Comparison of ENCODE assay signal across 10 cellular contexts in genomic region chr21:31182231-31183129, GRCh38.
DNase-seq lines count a peak whose midpoint lies in the region; ATAC-seq lines count a peak whose summit lies in the region.
"Had no signal": no experiment of that assay in that cellular context is flagged by ENCODE, and none has a peak within 500 bp of the region (broad histone marks: within the 10 kb centered on the region; RNA-seq: fewer than 3 reads in every experiment).

No MANE protein-coding gene starts in this region.

- H3K27me3 Mint-ChIP-seq in activated T-cell treated with anti-CD3 and anti-CD28 coated beads, Interleukin-2, amount 50 U/mL, for 72 hours (ENCODE audit: low read depth) = no peaks in the 10 kb centered on the region
- H3K27me3 Mint-ChIP-seq in natural killer cell treated with Interleukin-12 subunit alpha and Interleukin-12 subunit beta and Interleukin-15 and Interleukin-18, amount 100 ng/mL, for 72 hours = no peaks in the 10 kb centered on the region
- no peaks in the 10 kb centered on the region for H3K27me3 Mint-ChIP-seq in stimulated activated memory B cell treated with anti-CD40 and anti-IgM and Interleukin-4, amounts not matched to agents 10 μg/mL and 1 μg/mL and 100 μg/mL, for 72 hours
- H3K27me3 Mint-ChIP-seq: brain had no signal

- H3K27ac Mint-ChIP-seq in activated T-cell treated with anti-CD3 and anti-CD28 coated beads, Interleukin-2, amount 50 U/mL, for 72 hours = peak overlapping the region; percentile 98
- H3K27ac Mint-ChIP-seq in natural killer cell treated with Interleukin-12 subunit alpha and Interleukin-12 subunit beta and Interleukin-15 and Interleukin-18, amount 100 ng/mL, for 72 hours = peak overlapping the region in 1 of 2 donors; percentile 63
- no peak overlapping the region for H3K27ac Mint-ChIP-seq in stimulated activated memory B cell treated with anti-CD40 and anti-IgM and Interleukin-4, amounts not matched to agents 10 μg/mL and 1 μg/mL and 100 μg/mL, for 72 hours

- peak; percentile 55 to 59 for ATAC-seq in activated CD4-positive, CD25-positive, alpha-beta regulatory T cell treated with anti-CD3 and anti-CD28 coated beads, Interleukin-2, amount 50 U/mL, for 24 hours
- ATAC-seq in activated T-cell treated with anti-CD3 and anti-CD28 coated beads, Interleukin-2, amount 50 U/mL, for 72 hours (replicated peaks in 1 of 2) = peak; percentile 67 to 70
- ATAC-seq in natural killer cell treated with Interleukin-12 subunit alpha and Interleukin-12 subunit beta and Interleukin-15 and Interleukin-18, amount 100 ng/mL, for 72 hours = peak; percentile 38 to 48
- peak; percentile 12 for ATAC-seq in stimulated activated memory B cell treated with anti-CD40 and anti-IgM and Interleukin-4, amounts not matched to agents 10 μg/mL and 1 μg/mL and 100 μg/mL, for 72 hours

- no peaks in the 10 kb centered on the region for H3K9me3 Mint-ChIP-seq in activated T-cell treated with anti-CD3 and anti-CD28 coated beads, Interleukin-2, amount 50 U/mL, for 72 hours
- H3K9me3 Mint-ChIP-seq in natural killer cell treated with Interleukin-12 subunit alpha and Interleukin-12 subunit beta and Interleukin-15 and Interleukin-18, amount 100 ng/mL, for 72 hours = no peaks in the 10 kb centered on the region
- no peaks in the 10 kb centered on the region for H3K9me3 Mint-ChIP-seq in stimulated activated memory B cell treated with anti-CD40 and anti-IgM and Interleukin-4, amounts not matched to agents 10 μg/mL and 1 μg/mL and 100 μg/mL, for 72 hours
- H3K9me3 Mint-ChIP-seq: brain had no signal

- peak overlapping the region; percentile 89 to 94 for H3K4me3 Mint-ChIP-seq in activated T-cell treated with anti-CD3 and anti-CD28 coated beads, Interleukin-2, amount 50 U/mL, for 72 hours
- H3K4me3 Mint-ChIP-seq in natural killer cell treated with Interleukin-12 subunit alpha and Interleukin-12 subunit beta and Interleukin-15 and Interleukin-18, amount 100 ng/mL, for 72 hours = no peak overlapping the region
- no peak overlapping the region for H3K4me3 Mint-ChIP-seq in stimulated activated memory B cell treated with anti-CD40 and anti-IgM and Interleukin-4, amounts not matched to agents 10 μg/mL and 1 μg/mL and 100 μg/mL, for 72 hours
- H3K4me3 Mint-ChIP-seq: brain had no signal

- H3K36me3 Mint-ChIP-seq in activated T-cell treated with anti-CD3 and anti-CD28 coated beads, Interleukin-2, amount 50 U/mL, for 72 hours (ENCODE audit: insufficient read depth in 2 of 2) = peaks cover 18 to 22% of the 10 kb centered on the region in 2 donors
- H3K36me3 Mint-ChIP-seq in natural killer cell treated with Interleukin-12 subunit alpha and Interleukin-12 subunit beta and Interleukin-15 and Interleukin-18, amount 100 ng/mL, for 72 hours = no peaks in the 10 kb centered on the region
- no peaks in the 10 kb centered on the region for H3K36me3 Mint-ChIP-seq in stimulated activated memory B cell treated with anti-CD40 and anti-IgM and Interleukin-4, amounts not matched to agents 10 μg/mL and 1 μg/mL and 100 μg/mL, for 72 hours

- peak; percentile 63 to 72 for DNase-seq in activated T-cell treated with anti-CD3 and anti-CD28 coated beads, Interleukin-2, amount 50 U/mL, for 72 hours
- DNase-seq in natural killer cell treated with Interleukin-12 subunit alpha and Interleukin-12 subunit beta and Interleukin-15 and Interleukin-18, amount 100 ng/mL, for 72 hours (ENCODE audit: low spot score) = no peak
- DNase-seq in HuH-7.5 (ENCODE audit: low spot score) (no peak), COLO668 (lab: John Stamatoyannopoulos, UW; ENCODE audit: unreplicated experiment) (no peak), NOMO-1 treated with DMSO at 0.1 percent for 48 hours (lab: John Stamatoyannopoulos, UW; ENCODE audit: unreplicated experiment) (no peak)
- DNase-seq: esophagus squamous epithelium, NCI-H524 had no signal

- peaks cover 78% of the 10 kb centered on the region for H3K4me1 Mint-ChIP-seq in activated T-cell treated with anti-CD3 and anti-CD28 coated beads, Interleukin-2, amount 50 U/mL, for 72 hours (ENCODE audit: low read depth)
- H3K4me1 Mint-ChIP-seq in natural killer cell treated with Interleukin-12 subunit alpha and Interleukin-12 subunit beta and Interleukin-15 and Interleukin-18, amount 100 ng/mL, for 72 hours (ENCODE audit: low read depth in 2 of 2) = peaks cover 16 to 21% of the 10 kb centered on the region in 2 donors
- H3K4me1 Mint-ChIP-seq in stimulated activated memory B cell treated with anti-CD40 and anti-IgM and Interleukin-4, amounts not matched to agents 10 μg/mL and 1 μg/mL and 100 μg/mL, for 72 hours = no peaks in the 10 kb centered on the region
- H3K4me1 Mint-ChIP-seq: brain had no signal

Comparison
In these comparisons a context has a peak if more than half of its experiments do, and no peak if none do; other contexts are left out.
1. ATAC-seq: peak in every context shown above with its lines; median percentile 68 in activated T-cell treated with anti-CD3 and anti-CD28 coated beads, Interleukin-2, amount 50 U/mL, for 72 hours; 57 in activated CD4-positive, CD25-positive, alpha-beta regulatory T cell treated with anti-CD3 and anti-CD28 coated beads, Interleukin-2, amount 50 U/mL, for 24 hours; 43 in natural killer cell treated with Interleukin-12 subunit alpha and Interleukin-12 subunit beta and Interleukin-15 and Interleukin-18, amount 100 ng/mL, for 72 hours; 12 in stimulated activated memory B cell treated with anti-CD40 and anti-IgM and Interleukin-4, amounts not matched to agents 10 μg/mL and 1 μg/mL and 100 μg/mL, for 72 hours.
2. DNase-seq: peak in activated T-cell treated with anti-CD3 and anti-CD28 coated beads, Interleukin-2, amount 50 U/mL, for 72 hours (2 of 2); none in natural killer cell treated with Interleukin-12 subunit alpha and Interleukin-12 subunit beta and Interleukin-15 and Interleukin-18, amount 100 ng/mL, for 72 hours (single experiment), HuH-7.5 (single experiment), COLO668 (single experiment) and NOMO-1 treated with DMSO at 0.1 percent for 48 hours (single experiment).
3. H3K4me3 Mint-ChIP-seq: peak in activated T-cell treated with anti-CD3 and anti-CD28 coated beads, Interleukin-2, amount 50 U/mL, for 72 hours (2 of 2); none in natural killer cell treated with Interleukin-12 subunit alpha and Interleukin-12 subunit beta and Interleukin-15 and Interleukin-18, amount 100 ng/mL, for 72 hours (single experiment) and stimulated activated memory B cell treated with anti-CD40 and anti-IgM and Interleukin-4, amounts not matched to agents 10 μg/mL and 1 μg/mL and 100 μg/mL, for 72 hours (single experiment).